Comparison of ENCODE assay signal across 8 cellular contexts in the genomic region with DNA sequence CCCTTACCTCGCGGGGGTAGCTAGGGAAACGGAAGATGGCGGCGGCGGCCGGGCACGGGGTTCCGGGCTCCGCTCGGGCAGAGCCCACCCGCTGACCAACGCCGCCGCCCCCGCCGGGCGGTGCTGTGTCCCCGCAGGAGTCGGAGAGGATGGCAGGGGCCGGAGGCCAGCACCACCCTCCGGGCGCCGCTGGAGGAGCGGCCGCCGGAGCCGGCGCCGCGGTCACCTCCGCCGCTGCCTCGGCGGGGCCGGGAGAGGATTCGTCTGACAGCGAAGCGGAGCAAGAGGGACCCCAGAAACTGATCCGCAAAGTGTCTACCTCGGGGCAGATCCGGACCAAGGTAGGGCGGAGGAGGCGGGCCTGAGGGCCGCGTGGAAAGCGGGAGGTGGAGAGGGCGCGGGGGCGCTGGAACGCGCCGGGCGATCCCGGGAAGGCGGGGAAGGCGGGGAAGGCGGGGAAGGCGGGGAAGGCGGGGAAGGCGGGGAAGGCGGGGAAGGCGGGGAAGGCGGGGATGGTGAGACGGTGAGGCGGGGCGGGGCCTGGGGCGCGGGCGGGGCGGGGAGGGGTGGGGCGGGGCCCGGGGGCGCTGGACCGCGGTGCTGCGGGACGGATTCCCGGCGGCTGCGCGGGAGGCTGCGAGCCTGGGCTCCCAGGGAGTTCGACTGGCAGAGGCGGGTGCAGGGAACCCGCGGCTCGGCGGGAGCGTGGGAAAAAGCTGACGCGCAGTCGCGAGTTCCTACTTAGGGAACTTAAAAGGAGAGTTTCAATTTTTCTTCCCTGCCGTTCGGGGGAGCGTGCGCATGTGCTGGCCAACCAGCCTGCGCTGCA. TPM values are rescaled to one million over a fixed set of nuclear protein-coding genes. Genes with fewer than 3 reads are reported as not detected.
DNase-seq lines count a peak whose midpoint lies in the region; ATAC-seq and TF ChIP-seq lines count a peak whose summit lies in the region.

A gene with protein sequence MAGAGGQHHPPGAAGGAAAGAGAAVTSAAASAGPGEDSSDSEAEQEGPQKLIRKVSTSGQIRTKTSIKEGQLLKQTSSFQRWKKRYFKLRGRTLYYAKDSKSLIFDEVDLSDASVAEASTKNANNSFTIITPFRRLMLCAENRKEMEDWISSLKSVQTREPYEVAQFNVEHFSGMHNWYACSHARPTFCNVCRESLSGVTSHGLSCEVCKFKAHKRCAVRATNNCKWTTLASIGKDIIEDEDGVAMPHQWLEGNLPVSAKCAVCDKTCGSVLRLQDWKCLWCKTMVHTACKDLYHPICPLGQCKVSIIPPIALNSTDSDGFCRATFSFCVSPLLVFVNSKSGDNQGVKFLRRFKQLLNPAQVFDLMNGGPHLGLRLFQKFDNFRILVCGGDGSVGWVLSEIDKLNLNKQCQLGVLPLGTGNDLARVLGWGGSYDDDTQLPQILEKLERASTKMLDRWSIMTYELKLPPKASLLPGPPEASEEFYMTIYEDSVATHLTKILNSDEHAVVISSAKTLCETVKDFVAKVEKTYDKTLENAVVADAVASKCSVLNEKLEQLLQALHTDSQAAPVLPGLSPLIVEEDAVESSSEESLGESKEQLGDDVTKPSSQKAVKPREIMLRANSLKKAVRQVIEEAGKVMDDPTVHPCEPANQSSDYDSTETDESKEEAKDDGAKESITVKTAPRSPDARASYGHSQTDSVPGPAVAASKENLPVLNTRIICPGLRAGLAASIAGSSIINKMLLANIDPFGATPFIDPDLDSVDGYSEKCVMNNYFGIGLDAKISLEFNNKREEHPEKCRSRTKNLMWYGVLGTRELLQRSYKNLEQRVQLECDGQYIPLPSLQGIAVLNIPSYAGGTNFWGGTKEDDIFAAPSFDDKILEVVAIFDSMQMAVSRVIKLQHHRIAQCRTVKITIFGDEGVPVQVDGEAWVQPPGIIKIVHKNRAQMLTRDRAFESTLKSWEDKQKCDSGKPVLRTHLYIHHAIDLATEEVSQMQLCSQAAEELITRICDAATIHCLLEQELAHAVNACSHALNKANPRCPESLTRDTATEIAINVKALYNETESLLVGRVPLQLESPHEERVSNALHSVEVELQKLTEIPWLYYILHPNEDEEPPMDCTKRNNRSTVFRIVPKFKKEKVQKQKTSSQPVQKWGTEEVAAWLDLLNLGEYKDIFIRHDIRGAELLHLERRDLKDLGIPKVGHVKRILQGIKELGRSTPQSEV (plus strand): TSS at position 24 of the 829 bp plus-strand sequence. CDS start 126 bp downstream, at position 150.

- peak; percentile 36 for ATAC-seq in HG02884 (IDR thresholded peaks at IDR 0.05; ENCODE audit: unreplicated experiment)

- peak; percentile 36 for DNase-seq in NOMO-1 treated with DMSO at 0.1 percent for 48 hours (lab: John Stamatoyannopoulos, UW; ENCODE audit: unreplicated experiment)
- DNase-seq in NOMO-1 treated with dmso at 0.1 percent for 144 hours (lab: John Stamatoyannopoulos, UW; ENCODE audit: unreplicated experiment) = no peak
- DNase-seq in NCI-H2171 (lab: John Stamatoyannopoulos, UW) = peak; percentile 30
- DNase-seq in activated CD4-positive, alpha-beta T cell treated with anti-CD3 and anti-CD28 coated beads for 24 hours (ENCODE audit: low read depth in 2 of 2) = peak; percentile 50 to 54
- DNase-seq in colonic mucosa = peak; percentile 92
- DNase-seq in kidney tubule cell (ENCODE audit: low spot score) = peak; percentile 85
- DNase-seq in stimulated activated CD4-positive, alpha-beta T cell treated with anti-CD3 and anti-CD28 coated beads, Interleukin-15, amount 100 ng/mL, for 1 hour (ENCODE audit: low read depth in 1 of 2, low spot score in 1 of 2) = peak; percentile 36 to 48

- H3K9ac ChIP-seq in colonic mucosa (ENCODE audit: low read depth in 2 of 2, low read length in 2 of 2) = peak within 1 kb of the TSS; percentile 78 to 87

- intact Hi-C loops in colonic mucosa (cut with DNase I) = no loop called here

- no peaks in the 10 kb centered on the region for H3K36me3 ChIP-seq in colonic mucosa

- H3K4me3 ChIP-seq in colonic mucosa = peak within 1 kb of the TSS; percentile 94

- no peaks in the 10 kb centered on the region for H3K4me1 ChIP-seq in colonic mucosa

- peak within 1 kb of the TSS; percentile 96 for H3K27ac ChIP-seq in colonic mucosa

- H3K9me3 ChIP-seq in colonic mucosa = no peaks in the 10 kb centered on the region

- H3K27me3 ChIP-seq in colonic mucosa = no peaks in the 10 kb centered on the region

- TF ChIP-seq CTCF in colonic mucosa (IDR thresholded peaks at IDR 0.05) = no peak

RNA-seq across cellular contexts. Expression of the gene that starts here (rescaled TPM):
- 10 to 100 TPM; 15.5 to 17.9 TPM for total RNA-seq in colonic mucosa
